ENCODE assay signal across 18 cellular contexts in genomic region chr12:56963557-56963956, GRCh38. TPM values are rescaled to one million over a fixed set of nuclear protein-coding genes. Genes with fewer than 3 reads are reported as not detected.
"Had no signal": no experiment of that assay in that cellular context is flagged by ENCODE, and none has a peak within 500 bp of the region (broad histone marks: within the 10 kb centered on the region; RNA-seq: fewer than 3 reads in every experiment).

No MANE protein-coding gene starts in this region.

RNA-seq across cellular contexts. Expression of gene RDH16, which starts 6.1 kb away (rescaled TPM):
- total RNA-seq: chondrocyte had no signal

RNA-seq across cellular contexts. Expression of gene SDR9C7, which starts 29.3 kb away (rescaled TPM):
- total RNA-seq: activated naive CD4-positive, alpha-beta T cell treated with anti-CD3 and anti-CD28 coated beads for 36 hours; activated naive CD4-positive, alpha-beta T cell treated with anti-CD3 and anti-CD28 coated beads, Interleukin-2, amount 50 U/mL, for 72 hours; activated naive CD8-positive, alpha-beta T cell treated with anti-CD3 and anti-CD28 coated beads for 36 hours; activated naive CD8-positive, alpha-beta T cell treated with anti-CD3 and anti-CD28 coated beads, Interleukin-2, amount 10 ng/mL, durations not matched to agents 7 days and 5 days; activated T-cell treated with anti-CD3 and anti-CD28 coated beads, Interleukin-2, amount 50 U/mL, for 4 hours; activated T-helper 1 cell treated with anti-CD3 and anti-CD28 coated beads, Interleukin-12 subunit alpha, Interleukin-12 subunit beta, Interleukin-2, Interleukin-4 antibody, amounts not matched to agents 30 ng/mL and 10 ng/mL and 1 ng/mL, durations not matched to agents 14 hours and 24 hours and 36 hours; activated T-helper 17 cell treated with anti-CD3 and anti-CD28 coated beads, Interleukin-2, amount 50 U/mL, for 72 hours; activated T-helper 2 cell treated with anti-CD3 and anti-CD28 coated beads, Interferon-gamma antibody, Interleukin-2, Interleukin-4, amounts not matched to agents 10 μg/mL and 5 μg/mL and 100 μg/mL, durations not matched to agents 14 hours and 24 hours and 36 hours; adrenal gland; ascending aorta; astrocyte; body of pancreas; breast epithelium; chondrocyte had no signal

RNA-seq across cellular contexts. Expression of gene TAC3, which starts 52.8 kb away (rescaled TPM):
- total RNA-seq: activated T-helper 2 cell treated with anti-CD3 and anti-CD28 coated beads, Interferon-gamma antibody, Interleukin-2, Interleukin-4, amounts not matched to agents 10 μg/mL and 5 μg/mL and 100 μg/mL, durations not matched to agents 14 hours and 24 hours and 36 hours; aorta; ascending aorta; body of pancreas; breast epithelium; bronchial epithelial cell; cardiac septum; cerebellum; chondrocyte had no signal
